18 cellular contexts compared by ENCODE assay signal in genomic region chrX:28491941-28492340, GRCh38.
DNase-seq lines count a peak whose midpoint lies in the region; ATAC-seq, FAIRE-seq and TF ChIP-seq lines count a peak whose summit lies in the region.
"Had no signal": no experiment of that assay in that cellular context is flagged by ENCODE, and none has a peak within 500 bp of the region (broad histone marks: within the 10 kb centered on the region; RNA-seq: fewer than 3 reads in every experiment).

No MANE protein-coding gene starts in this region.

- H3K9me3 ChIP-seq in astrocyte (ENCODE audit: insufficient read depth, low read depth, low read length) (no peaks in the 10 kb centered on the region), body of pancreas (no peaks in the 10 kb centered on the region)

- 49 to 52% methylated on average over 6 of the region's 6 CpGs for WGBS in body of pancreas, 2 donors

- H3K27ac Mint-ChIP-seq in astrocyte (ENCODE audit: unreplicated experiment) = no peak overlapping the region
- H3K27ac Mint-ChIP-seq: CD4-positive, alpha-beta memory T cell; GM23338; H9 had no signal

- no peaks in the 10 kb centered on the region for H3K79me2 ChIP-seq in astrocyte (ENCODE audit: insufficient read depth, low read length)

- no peaks in the 10 kb centered on the region for H3K36me3 Mint-ChIP-seq in astrocyte (ENCODE audit: low read depth, unreplicated experiment)
- H3K36me3 Mint-ChIP-seq: CD4-positive, alpha-beta memory T cell had no signal

- no peak overlapping the region for H3K9ac ChIP-seq in astrocyte (ENCODE audit: low read length)

- ATAC-seq in esophagus mucosa (peak; percentile 52), body of pancreas (no peak)
- ATAC-seq: GM23338, HCT116 had no signal

- H4K20me1 ChIP-seq in astrocyte (ENCODE audit: insufficient read depth, low read length) = no peaks in the 10 kb centered on the region

- DNase-seq in astrocyte (ENCODE audit: low read depth) (no peak), bronchial epithelial cell (ENCODE audit: low read depth) (peak; percentile 48), body of pancreas (no peak), glomerular visceral epithelial cell (ENCODE audit: extremely low spot score) (no peak)
- DNase-seq in stimulated activated CD4-positive, alpha-beta T cell treated with anti-CD3 and anti-CD28 coated beads, Interleukin-4, amount 100 ng/mL, for 1 hour = no peak
- DNase-seq: C1 segment of cervical spinal cord; Calu3; CD4-positive, alpha-beta memory T cell; COR-L47; DMS53; DMS79 treated with DMSO at 0.1 percent for 48 hours; GF-D8; H9 had no signal

- no peaks in the 10 kb centered on the region for H3K9me3 Mint-ChIP-seq in astrocyte (ENCODE audit: unreplicated experiment)
- H3K9me3 Mint-ChIP-seq: GM23338 had no signal

- H3K4me2 ChIP-seq in astrocyte (ENCODE audit: low read length) = no peak overlapping the region
- H3K4me2 ChIP-seq: GM23338 had no signal

- intact Hi-C loops in body of pancreas (cut with DNase I) = no loop called here

- TF ChIP-seq POLR2A in body of pancreas (IDR thresholded peaks at IDR 0.05) = no peak

- H3K4me1 Mint-ChIP-seq in astrocyte (ENCODE audit: low read depth, unreplicated experiment) = no peaks in the 10 kb centered on the region
- H3K4me1 Mint-ChIP-seq: CD4-positive, alpha-beta memory T cell had no signal

- FAIRE-seq in astrocyte (lab: Jason Lieb, UNC) = peak; percentile 76
- FAIRE-seq in bronchial epithelial cell (lab: Jason Lieb, UNC) = no peak
- FAIRE-seq: GM12891, GM18507 had no signal

- H3K4me3 ChIP-seq in astrocyte (ENCODE audit: insufficient read depth, low read depth, low read length) (no peak overlapping the region), bronchial epithelial cell (ENCODE audit: low read depth, low read length) (no peak overlapping the region), body of pancreas (no peak overlapping the region)
- H3K4me3 ChIP-seq: GM23338 had no signal

- no peaks in the 10 kb centered on the region for H3K36me3 ChIP-seq in astrocyte (ENCODE audit: insufficient read depth, low read length)
- H3K36me3 ChIP-seq in bronchial epithelial cell (ENCODE audit: control insufficient read depth, insufficient read depth, low read length) = no peaks in the 10 kb centered on the region
- H3K36me3 ChIP-seq in body of pancreas (replicated peaks in 1 of 2; ENCODE audit: insufficient read depth in 1 of 2, low read depth in 2 of 2) = no peaks in the 10 kb centered on the region

- no peaks in the 10 kb centered on the region for H3K4me1 ChIP-seq in astrocyte (ENCODE audit: insufficient read depth, low read length)
- no peaks in the 10 kb centered on the region for H3K4me1 ChIP-seq in body of pancreas

- H3K27ac ChIP-seq in astrocyte (ENCODE audit: low read depth, low read length) = no peak overlapping the region
- H3K27ac ChIP-seq in body of pancreas = no peak overlapping the region

- H3K4me3 Mint-ChIP-seq in astrocyte (ENCODE audit: unreplicated experiment) = no peak overlapping the region
- H3K4me3 Mint-ChIP-seq: CD4-positive, alpha-beta memory T cell; GM23338; H9 had no signal

- H2AFZ ChIP-seq in astrocyte (ENCODE audit: low read depth, low read length) = no peak overlapping the region
- H2AFZ ChIP-seq: GM23338 had no signal

- H3K27me3 ChIP-seq in astrocyte (ENCODE audit: insufficient read depth, low read length) (no peaks in the 10 kb centered on the region), bronchial epithelial cell (ENCODE audit: control insufficient read depth, insufficient read depth, low read length) (no peaks in the 10 kb centered on the region), body of pancreas (no peaks in the 10 kb centered on the region)

- TF ChIP-seq CTCF in astrocyte (IDR thresholded peaks at IDR 0.05; ENCODE audit: insufficient read depth, low read depth, low read length) (no peak), bronchial epithelial cell (IDR thresholded peaks at IDR 0.05; ENCODE audit: insufficient read depth, low read length, severe bottlenecking) (no peak), body of pancreas (IDR thresholded peaks at IDR 0.05) (no peak)

- H3K27me3 Mint-ChIP-seq in astrocyte (ENCODE audit: low read depth, unreplicated experiment) = no peaks in the 10 kb centered on the region
- H3K27me3 Mint-ChIP-seq: CD4-positive, alpha-beta memory T cell had no signal
